10 cellular contexts compared by ENCODE assay signal in the genomic region with DNA sequence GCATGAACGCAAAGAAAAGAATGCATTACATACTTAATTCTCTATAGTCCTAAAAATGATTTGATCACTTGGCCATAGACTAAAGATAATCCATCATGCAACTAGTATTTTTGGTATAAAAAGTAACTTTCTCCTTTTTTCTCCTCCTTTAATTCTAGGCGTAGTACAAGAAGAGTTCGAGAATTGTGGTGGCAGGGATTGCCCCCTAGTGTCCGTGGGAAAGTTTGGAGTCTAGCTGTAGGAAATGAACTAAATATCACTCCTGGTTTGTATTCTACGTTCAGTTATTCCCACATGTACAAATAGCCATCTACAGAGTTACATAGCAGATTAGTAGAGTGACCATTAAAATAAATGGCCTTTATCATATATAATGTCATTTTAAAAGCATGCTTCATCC. TPM values are rescaled to one million over a fixed set of nuclear protein-coding genes. Genes with fewer than 3 reads are reported as not detected.
DNase-seq lines count a peak whose midpoint lies in the region; ATAC-seq and TF ChIP-seq lines count a peak whose summit lies in the region.
"Had no signal": no experiment of that assay in that cellular context is flagged by ENCODE, and none has a peak within 500 bp of the region (broad histone marks: within the 10 kb centered on the region; RNA-seq: fewer than 3 reads in every experiment).

No MANE protein-coding gene starts in this region.

- no peak overlapping the region for H3K4me3 ChIP-seq in choroid plexus epithelial cell (ENCODE audit: low read depth, low read length)

- CTCF ChIA-PET in activated naive CD4-positive, alpha-beta T cell treated with anti-CD3 and anti-CD28 coated beads, Interleukin-2, amount 10 ng/mL, durations not matched to agents 7 days and 5 days (lab: Charles Lee), result no interaction called here

- peaks cover 10% of the 10 kb centered on the region for H3K36me3 Mint-ChIP-seq in nephron progenitor cell (ENCODE audit: low read depth)
- H3K36me3 Mint-ChIP-seq in activated naive CD4-positive, alpha-beta T cell treated with anti-CD3 and anti-CD28 coated beads, Interleukin-2, amount 10 ng/mL, durations not matched to agents 7 days and 5 days, result no peaks in the 10 kb centered on the region
- no peaks in the 10 kb centered on the region for H3K36me3 Mint-ChIP-seq in activated T-cell treated with anti-CD3 and anti-CD28 coated beads, Interleukin-2, amount 50 U/mL, for 24 hours (ENCODE audit: low read depth)

- no peak overlapping the region for H3K27ac Mint-ChIP-seq in nephron progenitor cell
- H3K27ac Mint-ChIP-seq in activated naive CD4-positive, alpha-beta T cell treated with anti-CD3 and anti-CD28 coated beads, Interleukin-2, amount 10 ng/mL, durations not matched to agents 7 days and 5 days, result no peak overlapping the region
- no peak overlapping the region for H3K27ac Mint-ChIP-seq in activated T-cell treated with anti-CD3 and anti-CD28 coated beads, Interleukin-2, amount 50 U/mL, for 24 hours
- H3K27ac Mint-ChIP-seq: activated naive CD8-positive, alpha-beta T cell treated with anti-CD3 and anti-CD28 coated beads, Interleukin-2, amount 50 U/mL, for 24 hours had no signal

- no peaks in the 10 kb centered on the region for H3K9me3 Mint-ChIP-seq in nephron progenitor cell
- H3K9me3 Mint-ChIP-seq in activated naive CD4-positive, alpha-beta T cell treated with anti-CD3 and anti-CD28 coated beads, Interleukin-2, amount 10 ng/mL, durations not matched to agents 7 days and 5 days, result no peaks in the 10 kb centered on the region
- no peaks in the 10 kb centered on the region for H3K9me3 Mint-ChIP-seq in activated T-cell treated with anti-CD3 and anti-CD28 coated beads, Interleukin-2, amount 50 U/mL, for 24 hours
- H3K9me3 Mint-ChIP-seq: activated naive CD8-positive, alpha-beta T cell treated with anti-CD3 and anti-CD28 coated beads, Interleukin-2, amount 50 U/mL, for 24 hours had no signal

- no peak for ATAC-seq in HG02678 (IDR thresholded peaks at IDR 0.05; ENCODE audit: unreplicated experiment)
- ATAC-seq: activated naive CD8-positive, alpha-beta T cell treated with anti-CD3 and anti-CD28 coated beads, Interleukin-2, amount 50 U/mL, for 24 hours had no signal

- no peaks in the 10 kb centered on the region for H3K4me1 Mint-ChIP-seq in nephron progenitor cell
- H3K4me1 Mint-ChIP-seq in activated naive CD4-positive, alpha-beta T cell treated with anti-CD3 and anti-CD28 coated beads, Interleukin-2, amount 10 ng/mL, durations not matched to agents 7 days and 5 days, result no peaks in the 10 kb centered on the region
- peaks cover 3% of the 10 kb centered on the region for H3K4me1 Mint-ChIP-seq in activated T-cell treated with anti-CD3 and anti-CD28 coated beads, Interleukin-2, amount 50 U/mL, for 24 hours (ENCODE audit: low read depth)
- H3K4me1 Mint-ChIP-seq: activated naive CD8-positive, alpha-beta T cell treated with anti-CD3 and anti-CD28 coated beads, Interleukin-2, amount 50 U/mL, for 24 hours had no signal

- no peaks in the 10 kb centered on the region for H3K27me3 Mint-ChIP-seq in nephron progenitor cell (ENCODE audit: low read depth, poor library complexity)
- no peaks in the 10 kb centered on the region for H3K27me3 Mint-ChIP-seq in activated naive CD4-positive, alpha-beta T cell treated with anti-CD3 and anti-CD28 coated beads, Interleukin-2, amount 10 ng/mL, durations not matched to agents 7 days and 5 days
- no peaks in the 10 kb centered on the region for H3K27me3 Mint-ChIP-seq in activated T-cell treated with anti-CD3 and anti-CD28 coated beads, Interleukin-2, amount 50 U/mL, for 24 hours

- TF ChIP-seq CTCF in choroid plexus epithelial cell (conservative IDR thresholded peaks at IDR 0.05; ENCODE audit: low read depth, low read length) (peak; percentile 76), nephron progenitor cell (IDR thresholded peaks at IDR 0.05) (peak; percentile 18)

- DNase-seq in EL, result peak; percentile 14
- DNase-seq in LHCN-M2 (ENCODE audit: low read depth), result peak; percentile 23
- peak; percentile 55 for DNase-seq in choroid plexus epithelial cell (ENCODE audit: low read depth)
- no peak for DNase-seq in nephron progenitor cell
- no peak for DNase-seq in activated naive CD4-positive, alpha-beta T cell treated with anti-CD3 and anti-CD28 coated beads, Interleukin-2, amount 10 ng/mL, durations not matched to agents 7 days and 5 days
- no peak for DNase-seq in activated T-cell treated with anti-CD3 and anti-CD28 coated beads, Interleukin-2, amount 50 U/mL, for 24 hours
- no peak for DNase-seq in cerebellum (ENCODE audit: low spot score)
- DNase-seq: activated naive CD8-positive, alpha-beta T cell treated with anti-CD3 and anti-CD28 coated beads, Interleukin-2, amount 50 U/mL, for 24 hours; NCI-H2029 treated with DMSO at 0.1 percent for 48 hours had no signal

- H3K4me3 Mint-ChIP-seq in nephron progenitor cell, result no peak overlapping the region
- H3K4me3 Mint-ChIP-seq in activated naive CD4-positive, alpha-beta T cell treated with anti-CD3 and anti-CD28 coated beads, Interleukin-2, amount 10 ng/mL, durations not matched to agents 7 days and 5 days, result no peak overlapping the region
- H3K4me3 Mint-ChIP-seq in activated T-cell treated with anti-CD3 and anti-CD28 coated beads, Interleukin-2, amount 50 U/mL, for 24 hours, result no peak overlapping the region
- H3K4me3 Mint-ChIP-seq: activated naive CD8-positive, alpha-beta T cell treated with anti-CD3 and anti-CD28 coated beads, Interleukin-2, amount 50 U/mL, for 24 hours had no signal

RNA-seq across cellular contexts. Expression of gene HELLS, which starts 45.5 kb away (rescaled TPM):
- 70.1 and 92.9 TPM in 2 replicates for total RNA-seq in LHCN-M2 (2014; rRNA removed)
- 9.9 TPM for polyA plus RNA-seq in LHCN-M2 (2012)
- total RNA-seq in cerebellum, result 89.3 TPM

Comparison
In these comparisons a context has a peak if more than half of its experiments do, and no peak if none do; other contexts are left out.
1. DNase-seq: peak in EL (single experiment), LHCN-M2 (single experiment) and choroid plexus epithelial cell (single experiment); none in nephron progenitor cell (single experiment), activated naive CD4-positive, alpha-beta T cell treated with anti-CD3 and anti-CD28 coated beads, Interleukin-2, amount 10 ng/mL, durations not matched to agents 7 days and 5 days (single experiment), activated T-cell treated with anti-CD3 and anti-CD28 coated beads, Interleukin-2, amount 50 U/mL, for 24 hours (single experiment) and cerebellum (single experiment).